ENCODE assay signal across 22 cellular contexts in the genomic region with DNA sequence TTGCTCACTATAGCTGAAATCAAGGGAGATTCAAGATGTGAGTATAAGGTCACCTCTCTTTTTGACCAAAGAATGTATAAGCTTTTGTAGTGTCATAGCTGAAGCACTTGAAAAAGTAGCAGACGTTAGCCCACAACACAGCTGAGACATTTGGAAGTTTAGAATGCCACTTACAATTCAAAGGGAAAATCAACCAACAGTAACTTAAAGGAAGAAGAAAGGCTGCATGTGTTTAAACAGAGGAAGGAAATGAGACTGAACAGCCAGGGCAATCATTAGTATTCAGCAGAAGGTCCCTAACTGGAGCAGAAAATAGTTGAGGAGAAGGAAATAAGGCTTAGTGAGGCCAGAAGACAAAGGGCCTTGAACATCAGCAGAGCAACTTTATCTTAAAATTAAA. TPM values are rescaled to one million over a fixed set of nuclear protein-coding genes. Genes with fewer than 3 reads are reported as not detected.
DNase-seq lines count a peak whose midpoint lies in the region; ATAC-seq, FAIRE-seq and TF ChIP-seq lines count a peak whose summit lies in the region.
"Had no signal": no experiment of that assay in that cellular context is flagged by ENCODE, and none has a peak within 500 bp of the region (broad histone marks: within the 10 kb centered on the region; RNA-seq: fewer than 3 reads in every experiment).

No MANE protein-coding gene starts in this region.

- peaks cover 23% of the 10 kb centered on the region for H3K4me1 Mint-ChIP-seq in astrocyte (ENCODE audit: low read depth, unreplicated experiment)
- H3K4me1 Mint-ChIP-seq: IgD-negative memory B cell had no signal

- H3K27me3 ChIP-seq in astrocyte (ENCODE audit: insufficient read depth, low read length) (peaks cover 2% of the 10 kb centered on the region), neutrophil (peaks cover 17% of the 10 kb centered on the region), Peyer's patch (no peaks in the 10 kb centered on the region)

- no peaks in the 10 kb centered on the region for H4K20me1 ChIP-seq in astrocyte (ENCODE audit: insufficient read depth, low read length)

- TF ChIP-seq POLR2A in Peyer's patch (IDR thresholded peaks at IDR 0.05) = no peak

- H3K9me3 ChIP-seq in astrocyte (ENCODE audit: insufficient read depth, low read depth, low read length) (no peaks in the 10 kb centered on the region), neutrophil (no peaks in the 10 kb centered on the region), Peyer's patch (no peaks in the 10 kb centered on the region)

- H3K9me3 Mint-ChIP-seq in astrocyte (ENCODE audit: unreplicated experiment) = no peaks in the 10 kb centered on the region
- H3K9me3 Mint-ChIP-seq: CD8-positive, alpha-beta T cell; HFFc6 had no signal

- TF ChIP-seq CTCF in astrocyte (IDR thresholded peaks at IDR 0.05; ENCODE audit: insufficient read depth, low read depth, low read length) (no peak), neutrophil (IDR thresholded peaks at IDR 0.05) (no peak), Peyer's patch (IDR thresholded peaks at IDR 0.05) (no peak)

- no peak for ATAC-seq in HG03457 (IDR thresholded peaks at IDR 0.05; ENCODE audit: unreplicated experiment)
- ATAC-seq: CD8-positive, alpha-beta T cell; HCT116; HepG2 had no signal

- no peaks in the 10 kb centered on the region for H3K36me3 Mint-ChIP-seq in astrocyte (ENCODE audit: low read depth, unreplicated experiment)
- H3K36me3 Mint-ChIP-seq: CD8-positive, alpha-beta T cell; IgD-negative memory B cell had no signal

- no peak overlapping the region for H3K9ac ChIP-seq in astrocyte (ENCODE audit: low read length)
- H3K9ac ChIP-seq: GM23248 had no signal

- H3K4me3 ChIP-seq in Jurkat, Clone E6-1 (ENCODE audit: low read length) = no peak overlapping the region
- H3K4me3 ChIP-seq in astrocyte (ENCODE audit: insufficient read depth, low read depth, low read length) (no peak overlapping the region), neutrophil (ENCODE audit: low read depth in 1 of 2, low read length in 1 of 2) (no peak overlapping the region), Peyer's patch (no peak overlapping the region)
- H3K4me3 ChIP-seq: GM23248 had no signal

- H3K36me3 ChIP-seq in astrocyte (ENCODE audit: insufficient read depth, low read length) = no peaks in the 10 kb centered on the region
- no peaks in the 10 kb centered on the region for H3K36me3 ChIP-seq in neutrophil
- H3K36me3 ChIP-seq in Peyer's patch = no peaks in the 10 kb centered on the region

- DNase-seq in Jurkat, Clone E6-1 (ENCODE audit: low read depth, low spot score) = peak; percentile 83
- DNase-seq in astrocyte (ENCODE audit: low read depth) = no peak
- no peak for DNase-seq in NCI-H1105 treated with DMSO at 0.1 percent for 48 hours (lab: John Stamatoyannopoulos, UW)
- DNase-seq in Peyer's patch = no peak
- no peak for DNase-seq in H4 (ENCODE audit: low spot score)
- DNase-seq: AML-193; Calu3; CD8-positive, alpha-beta T cell; DMS79 treated with DMSO at 0.1 percent for 48 hours; EL; GM23248; HFFc6; KG1 had no signal

- peak; percentile 70 for FAIRE-seq in astrocyte (lab: Jason Lieb, UNC)
- FAIRE-seq: A204.1, GM12891, GM19239, H54, HepG2 had no signal

- H3K27me3 Mint-ChIP-seq in astrocyte (ENCODE audit: low read depth, unreplicated experiment) = peaks cover 16% of the 10 kb centered on the region

- H3K27ac ChIP-seq in astrocyte (ENCODE audit: low read depth, low read length) (no peak overlapping the region), neutrophil (peak overlapping the region; percentile 45), Peyer's patch (no peak overlapping the region)
- H3K27ac ChIP-seq: GM23248 had no signal

- H3K4me2 ChIP-seq in astrocyte (ENCODE audit: low read length) = no peak overlapping the region

- no peak overlapping the region for H3K4me3 Mint-ChIP-seq in astrocyte (ENCODE audit: unreplicated experiment)
- H3K4me3 Mint-ChIP-seq: CD8-positive, alpha-beta T cell; HFFc6; IgD-negative memory B cell had no signal

- peak overlapping the region; percentile 91 for H3K27ac Mint-ChIP-seq in astrocyte (ENCODE audit: unreplicated experiment)
- H3K27ac Mint-ChIP-seq: CD8-positive, alpha-beta T cell; HFFc6; IgD-negative memory B cell had no signal

- H3K4me1 ChIP-seq in astrocyte (ENCODE audit: insufficient read depth, low read length) (peaks cover 14% of the 10 kb centered on the region), neutrophil (ENCODE audit: control insufficient read depth in 1 of 2, insufficient read depth in 1 of 2, low read depth in 1 of 2, low read length in 1 of 2) (peaks cover 5 to 9% of the 10 kb centered on the region in 2 experiments), Peyer's patch (no peaks in the 10 kb centered on the region)

- H3K79me2 ChIP-seq in astrocyte (ENCODE audit: insufficient read depth, low read length) = no peaks in the 10 kb centered on the region

- H2AFZ ChIP-seq in astrocyte (ENCODE audit: low read depth, low read length) = no peak overlapping the region
- H2AFZ ChIP-seq: GM23248 had no signal

RNA-seq across cellular contexts. Expression of gene SCG2, which starts 23.5 kb away (rescaled TPM):
- polyA plus RNA-seq in Jurkat, Clone E6-1 (2012; ENCODE audit: insufficient read depth, insufficient read length) = 0.44 TPM
- total RNA-seq in astrocyte = 5.6 and 6.9 TPM in 2 replicates
- total RNA-seq in Peyer's patch = 1 to 10 TPM in 3 of 4 donors, not detected in 1; 3.2 to 5.1 (median 4.8) TPM
- 0.62 and 1.1 TPM in 2 replicates for total RNA-seq in H4 (2014; rRNA removed; shearing (Covaris generic))
- total RNA-seq: CD8-positive, alpha-beta T cell; HepG2 had no signal
- polyA plus RNA-seq: HepG2, IgD-negative memory B cell had no signal
